ENCODE assay signal across 6 cellular contexts in genomic region chr7:127587663-127588018, GRCh38. TPM values are rescaled to one million over a fixed set of nuclear protein-coding genes. Genes with fewer than 3 reads are reported as not detected.
DNase-seq lines count a peak whose midpoint lies in the region; ATAC-seq and TF ChIP-seq lines count a peak whose summit lies in the region.

No MANE protein-coding gene starts in this region.

- peaks cover 37% of the 10 kb centered on the region for H3K4me1 Mint-ChIP-seq in nephron

- H3K27ac ChIP-seq in body of pancreas = peak overlapping the region; percentile 93 to 98 (median 96)

- H3K27me3 Mint-ChIP-seq in nephron (ENCODE audit: low read depth) = no peaks in the 10 kb centered on the region

- peak overlapping the region in 1 of 3 experiments; percentile 90 for H3K27ac Mint-ChIP-seq in nephron

- 29 to 33% methylated on average over 19 to 20 of the region's 20 CpGs for whole genome bisulfite sequencing in body of pancreas, 2 donors

- peaks cover 30% of the 10 kb centered on the region for H3K36me3 Mint-ChIP-seq in nephron (ENCODE audit: low read depth)

- no peak for TF ChIP-seq POLR2A in body of pancreas (IDR thresholded peaks at IDR 0.05)

- peak overlapping the region; percentile 81 for H3K4me3 ChIP-seq in GM12865 (ENCODE audit: low read depth, low read length)
- peak overlapping the region; percentile 40 to 47 for H3K4me3 ChIP-seq in body of pancreas

- DNase-seq in GM12865 (ENCODE audit: low read depth) = no peak
- DNase-seq in body of pancreas = peak; percentile 36 to 67 (median 50)
- no peak for DNase-seq in activated effector memory CD4-positive, alpha-beta T cell treated with Interleukin-2 at 50 U/mL for 16 hours
- DNase-seq in glomerular visceral epithelial cell (ENCODE audit: extremely low spot score) = no peak

- H3K4me1 ChIP-seq in body of pancreas = peaks cover 66% of the 10 kb centered on the region

- H3K9me3 ChIP-seq in body of pancreas = no peaks in the 10 kb centered on the region

- ATAC-seq in body of pancreas (no peak), HG03095 (IDR thresholded peaks at IDR 0.05; ENCODE audit: unreplicated experiment) (no peak)

- H3K4me3 Mint-ChIP-seq in nephron = peak overlapping the region; percentile 94 to 95 (median 95)

- intact Hi-C loops in body of pancreas (cut with DNase I) = no loop called here

- H3K9me3 Mint-ChIP-seq in nephron = no peaks in the 10 kb centered on the region

- TF ChIP-seq CTCF in GM12865 (IDR thresholded peaks at IDR 0.05; ENCODE audit: insufficient read depth, low read depth, low read length, missing control alignments) = no peak
- TF ChIP-seq CTCF in body of pancreas (IDR thresholded peaks at IDR 0.05) = no peak
- no peak for TF ChIP-seq CTCF in nephron (IDR thresholded peaks at IDR 0.05; ENCODE audit: unreplicated experiment in 3 of 3)

- H3K36me3 ChIP-seq in body of pancreas (replicated peaks in 1 of 2; ENCODE audit: insufficient read depth in 1 of 2, low read depth in 2 of 2) = peaks cover 5 to 6% of the 10 kb centered on the region in 2 donors

- no peaks in the 10 kb centered on the region for H3K27me3 ChIP-seq in body of pancreas

RNA-seq across cellular contexts. Expression of gene ARF5, which starts 0.6 kb away (rescaled TPM):
- total RNA-seq in body of pancreas = 100 to 1,000 TPM; 107 to 132 TPM

RNA-seq across cellular contexts. Expression of gene GCC1, which starts 2.2 kb away (rescaled TPM):
- 10 to 100 TPM; 13.7 to 23.1 TPM for total RNA-seq in body of pancreas

RNA-seq across cellular contexts. Expression of gene FSCN3, which starts 5.9 kb away (rescaled TPM):
- total RNA-seq in body of pancreas = 10 to 100 TPM in 1 of 2 donors, not detected in 1; 19.4 TPM

RNA-seq across cellular contexts. Expression of gene PAX4, which starts 30.3 kb away (rescaled TPM):
- total RNA-seq in body of pancreas = not detected

Comparison
In these comparisons a context has a peak if more than half of its experiments do, and no peak if none do; other contexts are left out.
1. DNase-seq: peak in body of pancreas (4 of 4); none in GM12865 (single experiment), activated effector memory CD4-positive, alpha-beta T cell treated with Interleukin-2 at 50 U/mL for 16 hours (single experiment) and glomerular visceral epithelial cell (single experiment).